Comparison of ENCODE assay signal across 9 cellular contexts in genomic region chr7:1940402-1940786, GRCh38.
A peak's percentile ranks its signal among the peaks of the same experiment; 100 is the strongest.
DNase-seq lines count a peak whose midpoint lies in the region; ATAC-seq and TF ChIP-seq lines count a peak whose summit lies in the region.
"Had no signal": no experiment of that assay in that cellular context is flagged by ENCODE, and none has a peak within 500 bp of the region (broad histone marks: within the 10 kb centered on the region; RNA-seq: fewer than 3 reads in every experiment).

No MANE protein-coding gene starts in this region.

- CTCF ChIA-PET in GM10248 (lab: Yijun Ruan, JAX) = interaction anchor here (0.7 kb wide), 1 partner anchor 10 kb away, joined by 3 read pairs; no protein-coding TSS in a partner anchor

- H3K36me3 Mint-ChIP-seq in glutamatergic neuron (ENCODE audit: unreplicated experiment) = peaks cover 6% of the 10 kb centered on the region

- H3K27me3 Mint-ChIP-seq in glutamatergic neuron (ENCODE audit: unreplicated experiment) = peaks cover 11% of the 10 kb centered on the region

- peaks cover 6% of the 10 kb centered on the region for H3K9me3 Mint-ChIP-seq in glutamatergic neuron (ENCODE audit: unreplicated experiment)

- peak; percentile 90 for DNase-seq in GM10248 (ENCODE audit: extremely low spot score)
- peak; percentile 99 for DNase-seq in H4 (ENCODE audit: low spot score)
- peak; percentile 90 for DNase-seq in NAMALWA (ENCODE audit: low spot score)
- peak; percentile 81 for DNase-seq in activated CD8-positive, alpha-beta memory T cell treated with anti-CD3 and anti-CD28 coated beads, Interleukin-2, amount 50 U/mL, for 1 hour (ENCODE audit: extremely low read depth)
- no peak for DNase-seq in foreskin keratinocyte
- DNase-seq in stimulated activated CD4-positive, alpha-beta T cell treated with anti-CD3 and anti-CD28 coated beads, Interleukin-1b, Interleukin-23, amount 100 ng/mL, for 4 hours (ENCODE audit: low read depth in 2 of 2) = peak; percentile 69 to 78
- DNase-seq in glutamatergic neuron = no peak
- DNase-seq in NCI-H1092 (lab: John Stamatoyannopoulos, UW) = no peak

- no peak overlapping the region for H3K27ac Mint-ChIP-seq in glutamatergic neuron (ENCODE audit: unreplicated experiment)

- H3K4me1 Mint-ChIP-seq in glutamatergic neuron (ENCODE audit: low read depth, unreplicated experiment) = peaks cover 7% of the 10 kb centered on the region

- H3K27me3 ChIP-seq in foreskin keratinocyte = no peaks in the 10 kb centered on the region

- ATAC-seq in foreskin keratinocyte = peak; percentile 68

- H3K4me1 ChIP-seq in foreskin keratinocyte = no peaks in the 10 kb centered on the region
- H3K4me1 ChIP-seq: parathyroid adenoma had no signal

- H3K4me3 Mint-ChIP-seq in glutamatergic neuron (ENCODE audit: unreplicated experiment) = no peak overlapping the region

- no peak for TF ChIP-seq CTCF in GM10248 (IDR thresholded peaks at IDR 0.05; ENCODE audit: control extremely low read depth, extremely low read depth, low read depth, missing control alignments)
- TF ChIP-seq CTCF in foreskin keratinocyte (conservative IDR thresholded peaks at IDR 0.05) = no peak
- no peak for TF ChIP-seq CTCF in glutamatergic neuron (IDR thresholded peaks at IDR 0.05; ENCODE audit: partially characterized antibody, unreplicated experiment)

- POLR2A ChIA-PET in GM10248 (lab: Yijun Ruan, JAX) = no interaction called here

- no peak overlapping the region for H3K27ac ChIP-seq in foreskin keratinocyte
- H3K27ac ChIP-seq: parathyroid adenoma had no signal

Comparison
In these comparisons a context has a peak if more than half of its experiments do, and no peak if none do; other contexts are left out.
1. DNase-seq: peak in GM10248 (single experiment), H4 (single experiment), NAMALWA (single experiment), activated CD8-positive, alpha-beta memory T cell treated with anti-CD3 and anti-CD28 coated beads, Interleukin-2, amount 50 U/mL, for 1 hour (single experiment) and stimulated activated CD4-positive, alpha-beta T cell treated with anti-CD3 and anti-CD28 coated beads, Interleukin-1b, Interleukin-23, amount 100 ng/mL, for 4 hours (2 of 2); none in foreskin keratinocyte (0 of 2), glutamatergic neuron (single experiment) and NCI-H1092 (single experiment).